In the genomic region with DNA sequence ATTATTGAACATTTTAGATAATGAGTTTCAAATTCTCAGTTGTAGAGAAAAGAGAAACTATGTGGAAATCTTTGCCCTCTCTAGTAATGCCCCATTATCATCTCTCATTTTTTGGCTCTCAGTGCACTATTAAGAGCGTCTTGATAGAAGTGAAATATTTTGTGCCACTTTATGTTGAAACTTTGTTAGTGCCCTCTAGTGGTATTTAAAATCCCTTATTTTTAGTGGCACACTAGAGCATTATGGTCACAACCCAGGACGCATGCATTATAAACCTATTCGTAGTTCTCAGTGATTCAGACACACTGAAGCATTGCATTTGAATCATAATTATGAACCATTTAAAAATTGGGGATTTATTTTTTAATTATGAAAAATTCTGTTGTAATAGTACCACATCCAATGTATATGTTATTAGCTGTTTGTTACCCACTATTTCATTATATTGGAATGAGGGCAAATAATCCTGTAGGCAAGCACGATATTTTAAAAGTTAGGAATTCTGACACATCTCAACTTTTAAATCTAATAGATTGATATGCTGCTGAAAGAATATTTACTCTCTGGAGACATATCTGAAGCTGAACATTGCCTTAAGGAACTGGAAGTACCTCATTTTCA, we compare ENCODE assay signal across 8 cellular contexts. TPM values are rescaled to one million over a fixed set of nuclear protein-coding genes. Genes with fewer than 3 reads are reported as not detected.
A peak's percentile ranks its signal among the peaks of the same experiment; 100 is the strongest.
DNase-seq lines count a peak whose midpoint lies in the region; ATAC-seq and TF ChIP-seq lines count a peak whose summit lies in the region.

No MANE protein-coding gene starts in this region.

- no TSS peak for BruUV-seq in Calu3 (replicated peaks; lab: Mats Ljungman, UMichigan)

- intact Hi-C loops in Calu3 (cut with micrococcal nuclease; ENCODE audit: unreplicated experiment), result loop anchor here (1.0 kb wide), 2 partner anchors 89 to 147 kb away; no protein-coding TSS in a partner anchor

- CTCF ChIA-PET in Calu3 (lab: Charles Lee), result interaction anchor here (1.2 to 2.2 kb wide), 2 partner anchors 90 to 148 kb away, joined by 6 to 15 read pairs; no protein-coding TSS in a partner anchor

- H3K4me1 Mint-ChIP-seq in chondrocyte (ENCODE audit: low read depth) (peaks cover 23% of the 10 kb centered on the region), Calu3 (ENCODE audit: low read depth, unreplicated experiment) (no peaks in the 10 kb centered on the region)

- WGBS in lung, 2 donors, result 30 to 37% methylated on average over 4 of the region's 4 CpGs

- DNase-seq in AG20443 (ENCODE audit: low spot score) (peak; percentile 41), GM13976 (ENCODE audit: low spot score) (peak; percentile 24), NOMO-1 treated with DMSO at 0.1 percent for 48 hours (lab: John Stamatoyannopoulos, UW; ENCODE audit: unreplicated experiment) (peak; percentile 60), chondrocyte (ENCODE audit: low spot score) (no peak), lung (ENCODE audit: low spot score) (no peak), Calu3 (no peak)
- DNase-seq in activated CD4-positive, alpha-beta T cell treated with anti-CD3 and anti-CD28 coated beads for 48 hours, result no peak

- H3K4me3 Mint-ChIP-seq in chondrocyte (ENCODE audit: unreplicated experiment), result no peak overlapping the region
- H3K4me3 Mint-ChIP-seq in Calu3 (ENCODE audit: low read depth, unreplicated experiment), result no peak overlapping the region

- H3K9me3 Mint-ChIP-seq in chondrocyte (ENCODE audit: low read depth) (no peaks in the 10 kb centered on the region), Calu3 (ENCODE audit: low read depth, unreplicated experiment) (no peaks in the 10 kb centered on the region)

- H3K27ac ChIP-seq in lung (ENCODE audit: low read depth in 1 of 2, low read length in 1 of 2), result no peak overlapping the region

- H3K27me3 Mint-ChIP-seq in chondrocyte (ENCODE audit: low read depth) (no peaks in the 10 kb centered on the region), Calu3 (ENCODE audit: unreplicated experiment) (no peaks in the 10 kb centered on the region)

- in situ Hi-C loops in GM13976 (cut with MboI; ENCODE audit: low sequenced_read_pairs, unreplicated experiment), result loop anchor here (25.0 kb wide), 2 partner anchors 281 to 581 kb away; a partner anchor contains a TSS

- H3K4me3 ChIP-seq in lung, result no peak overlapping the region

- TF ChIP-seq CTCF in GM13976 (IDR thresholded peaks at IDR 0.05; ENCODE audit: borderline replicate concordance, control extremely low read depth, extremely low read depth, insufficient read depth, missing control alignments), result peak; percentile 33
- peak; percentile 87 for TF ChIP-seq CTCF in chondrocyte (IDR thresholded peaks at IDR 0.05)
- peak; percentile 39 for TF ChIP-seq CTCF in lung (IDR thresholded peaks at IDR 0.05; ENCODE audit: control extremely low read depth, extremely low read depth)
- no peak for TF ChIP-seq CTCF in Calu3 (IDR thresholded peaks at IDR 0.05; ENCODE audit: unreplicated experiment)

- H3K4me1 ChIP-seq in lung (ENCODE audit: control insufficient read depth in 2 of 2, insufficient read depth in 2 of 2, low read length in 2 of 2), result no peaks in the 10 kb centered on the region

- H3K36me3 ChIP-seq in lung (ENCODE audit: control insufficient read depth in 2 of 2, insufficient read depth in 2 of 2, low read length in 2 of 2), result peaks cover 4 to 5% of the 10 kb centered on the region in 2 donors

- H3K9me3 ChIP-seq in lung (ENCODE audit: control insufficient read depth in 2 of 2, insufficient read depth in 1 of 2, low read length in 1 of 2), result no peaks in the 10 kb centered on the region

- ATAC-seq in HG03066 (IDR thresholded peaks at IDR 0.05; ENCODE audit: low read depth, unreplicated experiment), result peak; percentile 75
- peak; percentile 88 for ATAC-seq in lung (ENCODE audit: insufficient read depth, low FRiP score)

- H3K36me3 Mint-ChIP-seq in chondrocyte (ENCODE audit: low read depth) (peaks cover 29% of the 10 kb centered on the region), Calu3 (ENCODE audit: insufficient read depth, unreplicated experiment) (no peaks in the 10 kb centered on the region)

- H3K27ac Mint-ChIP-seq in chondrocyte (ENCODE audit: unreplicated experiment) (peak overlapping the region; percentile 55), Calu3 (ENCODE audit: unreplicated experiment) (no peak overlapping the region)

- no peaks in the 10 kb centered on the region for H3K27me3 ChIP-seq in lung (ENCODE audit: control insufficient read depth, insufficient read depth)

RNA-seq across cellular contexts. Expression of a gene that starts 21.9 kb away (rescaled TPM):
- 73.7 to 100 TPM (median 80.3 TPM) in 3 replicates for total RNA-seq in chondrocyte
- total RNA-seq in lung, result 100 to 1,000 TPM in 1 of 2 donors, 10 to 100 TPM in 1; 35.6 to 186 TPM
- 10 to 100 TPM; 26.7 to 31.4 TPM for polyA plus RNA-seq in lung
- 17.8 and 26.1 TPM in 2 replicates for total RNA-seq in Calu3 (2022)

RNA-seq across cellular contexts. Expression of a gene that starts 25.3 kb away (rescaled TPM):
- 22.2 to 26.4 TPM (median 25.0 TPM) in 3 replicates for total RNA-seq in chondrocyte
- 10 to 100 TPM; 27.5 to 42.4 TPM for total RNA-seq in lung
- 10 to 100 TPM; 20.5 to 33.7 TPM for polyA plus RNA-seq in lung
- 14.8 and 15.8 TPM in 2 replicates for total RNA-seq in Calu3 (2022)

RNA-seq across cellular contexts. Expression of a gene that starts 25.7 kb away (rescaled TPM):
- total RNA-seq in chondrocyte, result 64.4 to 73.3 TPM (median 65.9 TPM) in 3 replicates
- total RNA-seq in lung, result 10 to 100 TPM; 47.2 to 74.9 TPM
- 10 to 100 TPM; 17.3 to 23.5 TPM for polyA plus RNA-seq in lung
- 29.9 and 33.5 TPM in 2 replicates for total RNA-seq in Calu3 (2022)

Comparison
In these comparisons a context has a peak if more than half of its experiments do, and no peak if none do; other contexts are left out.
1. DNase-seq: peak in AG20443 (single experiment), GM13976 (single experiment) and NOMO-1 treated with DMSO at 0.1 percent for 48 hours (single experiment); none in chondrocyte (single experiment), lung (single experiment), Calu3 (single experiment) and activated CD4-positive, alpha-beta T cell treated with anti-CD3 and anti-CD28 coated beads for 48 hours (single experiment).